Comparison of ENCODE assay signal across 23 cellular contexts in genomic region chr4:28007693-28008092, GRCh38.
"Had no signal": no experiment of that assay in that cellular context is flagged by ENCODE, and none has a peak within 500 bp of the region (broad histone marks: within the 10 kb centered on the region; RNA-seq: fewer than 3 reads in every experiment).

No MANE protein-coding gene starts in this region.

- H3K27me3 Mint-ChIP-seq: activated CD4-positive, alpha-beta memory T cell treated with anti-CD3 and anti-CD28 coated beads, Interleukin-2, amount 10 ng/mL, durations not matched to agents 7 days and 5 days; activated CD4-positive, alpha-beta T cell treated with anti-CD3 and anti-CD28 coated beads, Interleukin-2, amount 10 ng/mL, durations not matched to agents 7 days and 5 days; activated naive CD4-positive, alpha-beta T cell treated with anti-CD3 and anti-CD28 coated beads, Interleukin-2, amount 50 U/mL, for 24 hours; activated naive CD8-positive, alpha-beta T cell treated with anti-CD3 and anti-CD28 coated beads, Interleukin-2, amount 50 U/mL, for 24 hours; activated T-cell treated with anti-CD3 and anti-CD28 coated beads, Interleukin-2, amount 50 U/mL, for 24 hours; activated T-helper 17 cell treated with anti-CD3 and anti-CD28 coated beads, Interleukin-2, amount 50 U/mL, for 72 hours; memory B cell; natural killer cell treated with Interleukin-12 subunit alpha and Interleukin-12 subunit beta and Interleukin-15 and Interleukin-18, amount 100 ng/mL, for 72 hours; stimulated activated memory B cell treated with anti-CD40 and anti-IgM and Interleukin-4, amounts not matched to agents 10 μg/mL and 1 μg/mL and 100 μg/mL, for 72 hours had no signal

- DNase-seq: activated CD4-positive, alpha-beta memory T cell treated with anti-CD3 and anti-CD28 coated beads, Interleukin-2, amount 10 ng/mL, durations not matched to agents 7 days and 5 days; activated CD4-positive, alpha-beta T cell treated with anti-CD3 and anti-CD28 coated beads for 1 hour; activated CD4-positive, alpha-beta T cell treated with anti-CD3 and anti-CD28 coated beads, Interleukin-2, amount 10 ng/mL, durations not matched to agents 7 days and 5 days; activated CD8-positive, alpha-beta memory T cell treated with anti-CD3 and anti-CD28 coated beads, Interleukin-2, amount 50 U/mL, for 48 hours; activated gamma-delta T cell treated with Interleukin-2 at 50 U/mL for 16 hours; activated naive CD8-positive, alpha-beta T cell treated with anti-CD3 and anti-CD28 coated beads, Interleukin-2, amount 50 U/mL, for 24 hours; activated T-cell treated with anti-CD3 and anti-CD28 coated beads, Interleukin-2, amount 50 U/mL, for 24 hours; cortex of kidney; foreskin keratinocyte; glutamatergic neuron; kidney; right lobe of liver; stimulated activated CD4-positive, alpha-beta T cell treated with anti-CD3 and anti-CD28 coated beads, Interleukin-4, amount 100 ng/mL, for 4 hours; stimulated activated CD8-positive, alpha-beta memory T cell treated with anti-CD3 and anti-CD28 coated beads, Interleukin-4, amount 100 ng/mL, for 48 hours; stomach; T-helper 2 cell; tibial artery; upper lobe of right lung had no signal

- H3K4me3 Mint-ChIP-seq: activated CD4-positive, alpha-beta memory T cell treated with anti-CD3 and anti-CD28 coated beads, Interleukin-2, amount 10 ng/mL, durations not matched to agents 7 days and 5 days; activated CD4-positive, alpha-beta T cell treated with anti-CD3 and anti-CD28 coated beads, Interleukin-2, amount 10 ng/mL, durations not matched to agents 7 days and 5 days; activated naive CD4-positive, alpha-beta T cell treated with anti-CD3 and anti-CD28 coated beads, Interleukin-2, amount 50 U/mL, for 24 hours; activated naive CD8-positive, alpha-beta T cell treated with anti-CD3 and anti-CD28 coated beads, Interleukin-2, amount 50 U/mL, for 24 hours; activated T-cell treated with anti-CD3 and anti-CD28 coated beads, Interleukin-2, amount 50 U/mL, for 24 hours; activated T-helper 17 cell treated with anti-CD3 and anti-CD28 coated beads, Interleukin-2, amount 50 U/mL, for 72 hours; memory B cell; natural killer cell treated with Interleukin-12 subunit alpha and Interleukin-12 subunit beta and Interleukin-15 and Interleukin-18, amount 100 ng/mL, for 72 hours; stimulated activated memory B cell treated with anti-CD40 and anti-IgM and Interleukin-4, amounts not matched to agents 10 μg/mL and 1 μg/mL and 100 μg/mL, for 72 hours had no signal

- H3K9me3 Mint-ChIP-seq: activated naive CD4-positive, alpha-beta T cell treated with anti-CD3 and anti-CD28 coated beads, Interleukin-2, amount 50 U/mL, for 24 hours; memory B cell; stimulated activated memory B cell treated with anti-CD40 and anti-IgM and Interleukin-4, amounts not matched to agents 10 μg/mL and 1 μg/mL and 100 μg/mL, for 72 hours had no signal

- H3K27ac Mint-ChIP-seq: activated CD4-positive, alpha-beta memory T cell treated with anti-CD3 and anti-CD28 coated beads, Interleukin-2, amount 10 ng/mL, durations not matched to agents 7 days and 5 days; activated CD4-positive, alpha-beta T cell treated with anti-CD3 and anti-CD28 coated beads, Interleukin-2, amount 10 ng/mL, durations not matched to agents 7 days and 5 days; activated naive CD4-positive, alpha-beta T cell treated with anti-CD3 and anti-CD28 coated beads, Interleukin-2, amount 50 U/mL, for 24 hours; activated naive CD8-positive, alpha-beta T cell treated with anti-CD3 and anti-CD28 coated beads, Interleukin-2, amount 50 U/mL, for 24 hours; activated T-cell treated with anti-CD3 and anti-CD28 coated beads, Interleukin-2, amount 50 U/mL, for 24 hours; activated T-helper 17 cell treated with anti-CD3 and anti-CD28 coated beads, Interleukin-2, amount 50 U/mL, for 72 hours; memory B cell; natural killer cell treated with Interleukin-12 subunit alpha and Interleukin-12 subunit beta and Interleukin-15 and Interleukin-18, amount 100 ng/mL, for 72 hours; stimulated activated memory B cell treated with anti-CD40 and anti-IgM and Interleukin-4, amounts not matched to agents 10 μg/mL and 1 μg/mL and 100 μg/mL, for 72 hours had no signal

- H3K36me3 Mint-ChIP-seq: activated naive CD4-positive, alpha-beta T cell treated with anti-CD3 and anti-CD28 coated beads, Interleukin-2, amount 50 U/mL, for 24 hours; memory B cell; natural killer cell treated with Interleukin-12 subunit alpha and Interleukin-12 subunit beta and Interleukin-15 and Interleukin-18, amount 100 ng/mL, for 72 hours; stimulated activated memory B cell treated with anti-CD40 and anti-IgM and Interleukin-4, amounts not matched to agents 10 μg/mL and 1 μg/mL and 100 μg/mL, for 72 hours had no signal

- H3K4me1 Mint-ChIP-seq: activated CD4-positive, alpha-beta memory T cell treated with anti-CD3 and anti-CD28 coated beads, Interleukin-2, amount 10 ng/mL, durations not matched to agents 7 days and 5 days; activated CD4-positive, alpha-beta T cell treated with anti-CD3 and anti-CD28 coated beads, Interleukin-2, amount 10 ng/mL, durations not matched to agents 7 days and 5 days; activated naive CD4-positive, alpha-beta T cell treated with anti-CD3 and anti-CD28 coated beads, Interleukin-2, amount 50 U/mL, for 24 hours; activated naive CD8-positive, alpha-beta T cell treated with anti-CD3 and anti-CD28 coated beads, Interleukin-2, amount 50 U/mL, for 24 hours; activated T-helper 17 cell treated with anti-CD3 and anti-CD28 coated beads, Interleukin-2, amount 50 U/mL, for 72 hours; memory B cell; stimulated activated memory B cell treated with anti-CD40 and anti-IgM and Interleukin-4, amounts not matched to agents 10 μg/mL and 1 μg/mL and 100 μg/mL, for 72 hours had no signal

- ATAC-seq: activated naive CD8-positive, alpha-beta T cell treated with anti-CD3 and anti-CD28 coated beads, Interleukin-2, amount 50 U/mL, for 24 hours; activated T-helper 17 cell treated with anti-CD3 and anti-CD28 coated beads, Interleukin-2, amount 50 U/mL, for 72 hours; foreskin keratinocyte; natural killer cell treated with Interleukin-12 subunit alpha and Interleukin-12 subunit beta and Interleukin-15 and Interleukin-18, amount 100 ng/mL, for 72 hours; right lobe of liver; stimulated activated memory B cell treated with anti-CD40 and anti-IgM and Interleukin-4, amounts not matched to agents 10 μg/mL and 1 μg/mL and 100 μg/mL, for 72 hours; upper lobe of right lung had no signal
